ENCODE assay signal across 8 cellular contexts in the genomic region with DNA sequence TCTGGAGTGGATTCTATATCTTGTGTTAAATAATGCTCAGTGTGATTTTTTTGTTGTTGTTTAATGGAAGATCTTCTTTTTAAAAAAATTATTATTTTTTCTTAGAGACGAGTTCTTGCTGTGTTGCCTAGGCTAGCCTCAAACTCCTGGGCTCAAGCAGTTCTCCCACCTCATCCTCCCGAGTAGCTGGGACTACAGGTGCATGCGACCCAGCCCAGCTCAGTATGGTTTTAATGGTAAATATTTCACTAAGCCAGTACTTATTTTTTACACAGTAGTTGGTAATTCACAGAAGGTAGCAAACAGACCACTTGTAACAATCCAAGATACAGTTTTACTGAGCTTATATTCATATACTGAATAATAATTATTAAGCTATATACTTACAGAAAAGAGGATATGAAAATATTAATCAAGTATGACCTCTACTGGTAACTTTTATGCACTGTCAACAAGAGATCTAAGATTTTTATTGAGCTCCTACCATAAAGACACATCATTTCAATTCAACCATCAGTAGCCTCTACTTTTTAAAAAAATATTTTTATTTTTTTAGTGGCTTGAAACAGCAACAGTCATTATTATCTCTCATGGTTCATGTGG. TPM values are rescaled to one million over a fixed set of nuclear protein-coding genes. Genes with fewer than 3 reads are reported as not detected.
A peak's percentile ranks its signal among the peaks of the same experiment; 100 is the strongest.
DNase-seq lines count a peak whose midpoint lies in the region; ATAC-seq and TF ChIP-seq lines count a peak whose summit lies in the region.

No MANE protein-coding gene starts in this region.

- H3K36me3 ChIP-seq in OCI-LY1 (ENCODE audit: insufficient read depth, low read length) = peaks cover 12% of the 10 kb centered on the region; the same call in 1 of the 2 replicates

- H3K4me2 ChIP-seq in OCI-LY1 (ENCODE audit: low read length) = no peak overlapping the region

- H3F3A ChIP-seq in OCI-LY1 (ENCODE audit: insufficient read depth, low read length) = no peaks in the 10 kb centered on the region

- no peaks in the 10 kb centered on the region for H4K20me1 ChIP-seq in OCI-LY1 (ENCODE audit: insufficient read depth, low read length)

- H3K27ac ChIP-seq in OCI-LY1 (ENCODE audit: low read depth, low read length, poor library complexity, severe bottlenecking) = no peak overlapping the region

- H3K4me3 ChIP-seq in OCI-LY1 (ENCODE audit: low read depth, low read length, poor library complexity, severe bottlenecking) = no peak overlapping the region
- no peak overlapping the region for H3K4me3 ChIP-seq in fibroblast of mammary gland (ENCODE audit: control insufficient read depth, low read depth, low read length)

- TF ChIP-seq CTCF in OCI-LY1 (IDR thresholded peaks at IDR 0.05; ENCODE audit: low read length) (peak; percentile 43), fibroblast of mammary gland (conservative IDR thresholded peaks at IDR 0.05; ENCODE audit: control insufficient read depth, insufficient read depth, low read depth, low read length) (peak; percentile 46)

- H3K9me3 ChIP-seq in OCI-LY1 (ENCODE audit: low read length) = no peaks in the 10 kb centered on the region

- no peaks in the 10 kb centered on the region for H3K79me2 ChIP-seq in OCI-LY1 (ENCODE audit: insufficient read depth, low read length)

- H3K4me1 ChIP-seq in OCI-LY1 (ENCODE audit: insufficient read depth, low read length, severe bottlenecking) = peaks cover 3% of the 10 kb centered on the region

- DNase-seq in SKM-1 treated with dmso at 0.1 percent for 144 hours (lab: John Stamatoyannopoulos, UW; ENCODE audit: unreplicated experiment) (peak; percentile 31), SKM-1 (lab: John Stamatoyannopoulos, UW; ENCODE audit: unreplicated experiment) (no peak), fibroblast of mammary gland (ENCODE audit: low read depth) (peak; percentile 55), renal cortical epithelial cell (ENCODE audit: low read depth) (peak; percentile 54)

- H3K9ac ChIP-seq in OCI-LY1 (ENCODE audit: low read length) = no peak overlapping the region

- H2AFZ ChIP-seq in OCI-LY1 (ENCODE audit: low read length) = no peak overlapping the region

- ATAC-seq in HG02970 (IDR thresholded peaks at IDR 0.05; ENCODE audit: low FRiP score, unreplicated experiment) (no peak), GM18511 (IDR thresholded peaks at IDR 0.05; ENCODE audit: unreplicated experiment) (no peak), HG02571 (IDR thresholded peaks at IDR 0.05; ENCODE audit: unreplicated experiment) (no peak)

- H3K27me3 ChIP-seq in OCI-LY1 (ENCODE audit: insufficient read depth, low read length) = no peaks in the 10 kb centered on the region

- no peaks in the 10 kb centered on the region for H3K9me2 ChIP-seq in OCI-LY1 (ENCODE audit: low read depth, low read length)

RNA-seq across cellular contexts. Expression of gene CD59, which starts 6.1 kb away (rescaled TPM):
- 686 and 725 TPM in 2 replicates for total RNA-seq in renal cortical epithelial cell

RNA-seq across cellular contexts. Expression of gene FBXO3, which starts 32.0 kb away (rescaled TPM):
- total RNA-seq in renal cortical epithelial cell = 57.1 and 64.3 TPM in 2 replicates

RNA-seq across cellular contexts. Expression of gene C11orf91, which starts 41.7 kb away (rescaled TPM):
- not detected in 2 replicates for total RNA-seq in renal cortical epithelial cell
